In genomic region chr7:32668387-32669097, GRCh38 we compare ENCODE assay signal across 8 cellular contexts.
DNase-seq lines count a peak whose midpoint lies in the region; ATAC-seq, FAIRE-seq and TF ChIP-seq lines count a peak whose summit lies in the region.
"Not testable (repeated sequence)": the region's sequence is repeated elsewhere in the genome, so short reads cannot be mapped to it uniquely, and the experiment has no call there.

No MANE protein-coding gene starts in this region.

- H3F3A ChIP-seq in GM23248 (ENCODE audit: insufficient read depth): peaks cover 24% of the 10 kb centered on the region; the same call in 1 of the 2 replicates

- H3K4me3 ChIP-seq in CD8-positive, alpha-beta memory T cell (ENCODE audit: low read length); GM23248; bronchial epithelial cell (ENCODE audit: low read depth, low read length); heart left ventricle: not testable (repeated sequence)

- not testable (repeated sequence) for H3K4me3 Mint-ChIP-seq in CD8-positive, alpha-beta memory T cell

- POLR2A ChIA-PET in CD8-positive, alpha-beta memory T cell (lab: Charles Lee): not testable (repeated sequence)

- not testable (repeated sequence) for DNase-seq in CD8-positive, alpha-beta memory T cell; heart left ventricle; urothelium cell line (ENCODE audit: low spot score)
- peak; percentile 68 for DNase-seq in GM23248
- DNase-seq in M059J (ENCODE audit: low read depth): peak; percentile 82
- DNase-seq in SK-MEL-5 (ENCODE audit: low read depth, low spot score): peak; percentile 19
- DNase-seq in bronchial epithelial cell (ENCODE audit: low read depth): peak; percentile 25
- DNase-seq in myocyte (ENCODE audit: low read depth): peak; percentile 44

- TF ChIP-seq POLR2A in heart left ventricle (IDR thresholded peaks at IDR 0.05): not testable (repeated sequence)

- not testable (repeated sequence) for TF ChIP-seq CTCF in bronchial epithelial cell (IDR thresholded peaks at IDR 0.05; ENCODE audit: insufficient read depth, low read length, severe bottlenecking); heart left ventricle (IDR thresholded peaks at IDR 0.05)

- H3K4me1 Mint-ChIP-seq in CD8-positive, alpha-beta memory T cell: not testable (repeated sequence)

- not testable (repeated sequence) for H3K36me3 ChIP-seq in CD8-positive, alpha-beta memory T cell (ENCODE audit: insufficient read depth, low read length); GM23248 (ENCODE audit: low read depth); bronchial epithelial cell (ENCODE audit: control insufficient read depth, insufficient read depth, low read length); heart left ventricle

- H3K27ac Mint-ChIP-seq in CD8-positive, alpha-beta memory T cell: not testable (repeated sequence)

- peaks cover 1 to 26% of the 10 kb centered on the region in 2 donors for H3K27me3 Mint-ChIP-seq in CD8-positive, alpha-beta memory T cell

- H3K27ac ChIP-seq in CD8-positive, alpha-beta memory T cell (ENCODE audit: low read depth, low read length): peak overlapping the region; percentile 67
- H3K27ac ChIP-seq in GM23248 (peak overlapping the region; percentile 69), heart left ventricle (peak overlapping the region in 1 of 12 donors; percentile 47)

- peak overlapping the region; percentile 31 for H3K4me2 ChIP-seq in GM23248 (ENCODE audit: unreplicated experiment)

- in situ Hi-C loops in GM23248 (cut with MboI); SK-MEL-5 (cut with HindIII; ENCODE audit: low pct_unique_long_range_greater_than_20kb, low sequenced_read_pairs): not testable (repeated sequence)

- ATAC-seq in heart left ventricle: peak in 3 of 4 donors; percentile 6 to 32 (median 21)

- intact Hi-C loops in heart left ventricle (cut with DNase I): not testable (repeated sequence)

- not testable (repeated sequence) for H3K9ac ChIP-seq in GM23248

- H3K36me3 Mint-ChIP-seq in CD8-positive, alpha-beta memory T cell: not testable (repeated sequence)

- 98 to 100% methylated on average over 3 of the region's 3 CpGs for WGBS in GM23248 (ENCODE audit: low coverage in 1 of 2, low lambda C conversion rate in 2 of 2, missing lambda C conversion rate in 2 of 2), 2 experiments
- 95 to 99% (median 96%) methylated on average over 3 of the region's 3 CpGs for WGBS in heart left ventricle, 4 donors

- H3K9me3 Mint-ChIP-seq in CD8-positive, alpha-beta memory T cell: not testable (repeated sequence)

- H3K4me1 ChIP-seq in CD8-positive, alpha-beta memory T cell (ENCODE audit: insufficient read depth, low read length); heart left ventricle: not testable (repeated sequence)
- H3K4me1 ChIP-seq in GM23248 (ENCODE audit: insufficient read depth): peaks cover 22% of the 10 kb centered on the region

- not testable (repeated sequence) for H4K20me1 ChIP-seq in GM23248 (ENCODE audit: insufficient read depth)

- H3K9me3 ChIP-seq in CD8-positive, alpha-beta memory T cell (ENCODE audit: low read length); GM23248 (ENCODE audit: low read depth): not testable (repeated sequence)
- peaks cover 0 to 18% (median 0%) of the 10 kb centered on the region in 12 donors for H3K9me3 ChIP-seq in heart left ventricle

- H3K79me2 ChIP-seq in GM23248 (ENCODE audit: insufficient read depth): not testable (repeated sequence)

- CTCF ChIA-PET in CD8-positive, alpha-beta memory T cell (lab: Charles Lee): not testable (repeated sequence)

- not testable (repeated sequence) for H2AFZ ChIP-seq in GM23248

- H3K9me2 ChIP-seq in GM23248 (ENCODE audit: insufficient read depth): not testable (repeated sequence)

- not testable (repeated sequence) for H3K27me3 ChIP-seq in CD8-positive, alpha-beta memory T cell (ENCODE audit: insufficient read depth, low read length, poor library complexity, severe bottlenecking); GM23248 (replicated peaks; ENCODE audit: insufficient read depth); bronchial epithelial cell (ENCODE audit: control insufficient read depth, insufficient read depth, low read length); heart left ventricle

- FAIRE-seq in bronchial epithelial cell (lab: Jason Lieb, UNC): not testable (repeated sequence)
- FAIRE-seq in urothelium cell line (lab: Jason Lieb, UNC): peak; percentile 92
